ENCODE assay signal across 28 cellular contexts in the genomic region with DNA sequence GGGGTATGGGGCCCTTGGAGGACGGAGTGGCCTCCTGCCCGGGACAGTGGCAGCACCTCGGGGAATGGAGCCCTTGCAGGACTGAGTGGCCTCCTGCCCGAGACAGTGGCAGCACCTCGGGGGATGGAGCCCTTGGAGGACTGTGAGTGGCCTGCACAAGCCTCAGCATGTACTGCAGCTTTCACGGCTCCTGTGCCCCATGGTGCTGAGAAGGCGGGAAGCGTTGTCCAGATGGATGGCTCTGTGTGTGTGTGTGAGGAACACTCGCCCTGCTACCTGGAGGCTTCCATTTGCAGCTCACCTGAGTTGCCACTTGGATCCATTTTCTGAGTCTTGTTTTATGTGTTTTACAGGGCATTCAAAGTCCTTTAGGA.
"Had no signal": no experiment of that assay in that cellular context is flagged by ENCODE, and none has a peak within 500 bp of the region (broad histone marks: within the 10 kb centered on the region; RNA-seq: fewer than 3 reads in every experiment).

No MANE protein-coding gene starts in this region.

- H3K27ac Mint-ChIP-seq: activated B cell treated with CpG ODN at 0.5 μM for 24 hours; activated CD8-positive, alpha-beta T cell treated with anti-CD3 and anti-CD28 coated beads for 36 hours; activated naive CD4-positive, alpha-beta T cell treated with anti-CD3 and anti-CD28 coated beads for 36 hours; activated naive CD4-positive, alpha-beta T cell treated with anti-CD3 and anti-CD28 coated beads, Interleukin-2, amount 50 U/mL, for 24 hours; activated naive CD8-positive, alpha-beta T cell treated with anti-CD3 and anti-CD28 coated beads for 36 hours; activated naive CD8-positive, alpha-beta T cell treated with anti-CD3 and anti-CD28 coated beads, Interleukin-2, amount 50 U/mL, for 24 hours; activated T-cell treated with anti-CD3 and anti-CD28 coated beads, Interleukin-2, amount 50 U/mL, for 24 hours; activated T-cell treated with anti-CD3 and anti-CD28 coated beads, Interleukin-2, amount 50 U/mL, for 72 hours; T-helper 17 cell; T-helper 2 cell treated with Interferon-gamma antibody and Interleukin-4, amounts not matched to agents 5 μg/mL and 100 μg/mL, for 36 hours had no signal

- ATAC-seq: activated CD4-positive, CD25-positive, alpha-beta regulatory T cell treated with anti-CD3 and anti-CD28 coated beads, Interleukin-2, amount 50 U/mL, for 24 hours; activated CD8-positive, alpha-beta T cell treated with anti-CD3 and anti-CD28 coated beads for 36 hours; activated naive CD8-positive, alpha-beta T cell treated with anti-CD3 and anti-CD28 coated beads, Interleukin-2, amount 50 U/mL, for 24 hours; activated T-cell treated with anti-CD3 and anti-CD28 coated beads, Interleukin-2, amount 50 U/mL, for 72 hours; esophagus mucosa; T-helper 17 cell had no signal

- H3K4me3 Mint-ChIP-seq: activated B cell treated with CpG ODN at 0.5 μM for 24 hours; activated CD8-positive, alpha-beta T cell treated with anti-CD3 and anti-CD28 coated beads for 36 hours; activated naive CD4-positive, alpha-beta T cell treated with anti-CD3 and anti-CD28 coated beads for 36 hours; activated naive CD4-positive, alpha-beta T cell treated with anti-CD3 and anti-CD28 coated beads, Interleukin-2, amount 50 U/mL, for 24 hours; activated naive CD8-positive, alpha-beta T cell treated with anti-CD3 and anti-CD28 coated beads for 36 hours; activated naive CD8-positive, alpha-beta T cell treated with anti-CD3 and anti-CD28 coated beads, Interleukin-2, amount 50 U/mL, for 24 hours; activated T-cell treated with anti-CD3 and anti-CD28 coated beads, Interleukin-2, amount 50 U/mL, for 24 hours; activated T-cell treated with anti-CD3 and anti-CD28 coated beads, Interleukin-2, amount 50 U/mL, for 72 hours; T-helper 17 cell; T-helper 2 cell treated with Interferon-gamma antibody and Interleukin-4, amounts not matched to agents 5 μg/mL and 100 μg/mL, for 36 hours had no signal

- H3K4me1 Mint-ChIP-seq: activated B cell treated with CpG ODN at 0.5 μM for 24 hours; activated naive CD4-positive, alpha-beta T cell treated with anti-CD3 and anti-CD28 coated beads, Interleukin-2, amount 50 U/mL, for 24 hours; activated naive CD8-positive, alpha-beta T cell treated with anti-CD3 and anti-CD28 coated beads for 36 hours; activated naive CD8-positive, alpha-beta T cell treated with anti-CD3 and anti-CD28 coated beads, Interleukin-2, amount 50 U/mL, for 24 hours; T-helper 17 cell had no signal

- DNase-seq: activated B cell treated with CpG ODN at 0.5 μM for 24 hours; activated CD4-positive, alpha-beta T cell treated with anti-CD3 and anti-CD28 coated beads for 48 hours; activated CD4-positive, alpha-beta T cell treated with anti-CD3 and anti-CD28 coated beads, Interleukin-2, amount 50 U/mL, for 1 hour; activated CD4-positive, alpha-beta T cell treated with anti-CD3 and anti-CD28 coated beads, Interleukin-2, amount 50 U/mL, for 48 hours; activated CD8-positive, alpha-beta memory T cell treated with anti-CD3 and anti-CD28 coated beads for 24 hours; activated CD8-positive, alpha-beta memory T cell treated with anti-CD3 and anti-CD28 coated beads, Interleukin-2, amount 50 U/mL, for 4 hours; activated CD8-positive, alpha-beta T cell treated with anti-CD3 and anti-CD28 coated beads for 36 hours; activated effector memory CD4-positive, alpha-beta T cell treated with Interleukin-2 at 50 U/mL for 16 hours; activated naive CD4-positive, alpha-beta T cell treated with anti-CD3 and anti-CD28 coated beads for 36 hours; activated naive CD8-positive, alpha-beta T cell treated with anti-CD3 and anti-CD28 coated beads for 36 hours; activated naive CD8-positive, alpha-beta T cell treated with anti-CD3 and anti-CD28 coated beads, Interleukin-2, amount 50 U/mL, for 24 hours; activated T-cell treated with anti-CD3 and anti-CD28 coated beads for 4 hours; activated T-cell treated with anti-CD3 and anti-CD28 coated beads, Interleukin-2, amount 50 U/mL, for 24 hours; activated T-cell treated with anti-CD3 and anti-CD28 coated beads, Interleukin-2, amount 50 U/mL, for 72 hours; aorta; caudate nucleus; effector CD8-positive, alpha-beta T cell; foreskin fibroblast; T-helper 1 cell; T-helper 17 cell; T1000; WERI-Rb-1 had no signal

- H3K27ac ChIP-seq: adrenal gland, body of pancreas, WERI-Rb-1 had no signal

- H3K36me3 Mint-ChIP-seq: activated naive CD4-positive, alpha-beta T cell treated with anti-CD3 and anti-CD28 coated beads, Interleukin-2, amount 50 U/mL, for 24 hours; activated naive CD8-positive, alpha-beta T cell treated with anti-CD3 and anti-CD28 coated beads for 36 hours had no signal

- H3K4me3 ChIP-seq: adrenal gland, body of pancreas had no signal

- H3K27me3 Mint-ChIP-seq: activated B cell treated with CpG ODN at 0.5 μM for 24 hours had no signal

- H3K9me3 Mint-ChIP-seq: activated naive CD4-positive, alpha-beta T cell treated with anti-CD3 and anti-CD28 coated beads, Interleukin-2, amount 50 U/mL, for 24 hours had no signal
